ENCODE assay signal across 26 cellular contexts in the genomic region with DNA sequence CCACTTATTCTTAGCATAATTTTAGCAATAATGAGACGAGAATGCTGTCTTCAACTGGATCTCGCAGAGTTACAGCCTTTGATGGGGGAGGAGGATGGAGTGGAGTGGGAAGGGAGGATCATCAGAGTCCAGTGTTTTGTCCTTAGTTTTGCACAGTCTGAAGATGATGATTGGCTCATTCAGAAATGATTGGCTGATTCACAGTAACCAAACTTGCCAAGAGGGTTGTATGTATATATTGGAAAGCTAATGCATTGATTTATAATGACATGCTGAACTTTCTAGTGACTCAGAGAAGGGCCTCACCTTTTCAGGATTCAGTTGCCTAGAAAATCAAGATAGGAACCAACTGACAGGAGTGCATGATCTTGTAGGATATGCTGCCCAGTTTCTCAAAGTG.
DNase-seq lines count a peak whose midpoint lies in the region; ATAC-seq, FAIRE-seq and TF ChIP-seq lines count a peak whose summit lies in the region.
"Had no signal": no experiment of that assay in that cellular context is flagged by ENCODE, and none has a peak within 500 bp of the region (broad histone marks: within the 10 kb centered on the region; RNA-seq: fewer than 3 reads in every experiment).

No MANE protein-coding gene starts in this region.

- CTCF ChIA-PET in IMR-90 (lab: Yijun Ruan, JAX) = no interaction called here

- H3K9ac ChIP-seq in IMR-90 (ENCODE audit: low read depth, low read length) (no peak overlapping the region), astrocyte (ENCODE audit: low read length) (peak overlapping the region; percentile 56)
- H3K9ac ChIP-seq: BLaER1 treated with 17β-estradiol and CSF1 and Interleukin-3, amounts not matched to agents 10 nM and 100 nM had no signal

- peaks cover 6% of the 10 kb centered on the region for H3K9me3 Mint-ChIP-seq in astrocyte (ENCODE audit: unreplicated experiment)
- peaks cover 2% of the 10 kb centered on the region for H3K9me3 Mint-ChIP-seq in osteocyte (ENCODE audit: unreplicated experiment)
- H3K9me3 Mint-ChIP-seq: H9 had no signal

- WGBS in IMR-90 (ENCODE audit: extremely low coverage in 2 of 2, insufficient read length in 1 of 2), 2 experiments = no CpG with 5 or more reads among the region's 2 CpGs

- H4K20me1 ChIP-seq in IMR-90 (ENCODE audit: insufficient read depth, low read length) (no peaks in the 10 kb centered on the region), astrocyte (ENCODE audit: insufficient read depth, low read length) (no peaks in the 10 kb centered on the region)
- H4K20me1 ChIP-seq: BLaER1 treated with 17β-estradiol and CSF1 and Interleukin-3, amounts not matched to agents 10 nM and 100 nM had no signal

- no peak overlapping the region for H2AK9ac ChIP-seq in IMR-90 (replicated peaks; ENCODE audit: low read depth, low read length, poor library complexity)

- H3K4me1 ChIP-seq in ACC112 (ENCODE audit: control insufficient read depth, insufficient read depth, low read length, unreplicated experiment) (peaks cover 48% of the 10 kb centered on the region), IMR-90 (ENCODE audit: control insufficient read depth, insufficient read depth, low read length) (peaks cover 7% of the 10 kb centered on the region), astrocyte (ENCODE audit: insufficient read depth, low read length) (peaks cover 20% of the 10 kb centered on the region)

- no peak for ATAC-seq in IMR-90 (ENCODE audit: low read depth)
- no peak for ATAC-seq in GM21367 (IDR thresholded peaks at IDR 0.05; ENCODE audit: unreplicated experiment)
- no peak for ATAC-seq in GM19324 (IDR thresholded peaks at IDR 0.05; ENCODE audit: low FRiP score, unreplicated experiment)
- ATAC-seq: CD8-positive, alpha-beta T cell; HepG2 had no signal

- TF ChIP-seq CTCF in IMR-90 (conservative IDR thresholded peaks at IDR 0.05; ENCODE audit: low read depth, low read length) = no peak
- no peak for TF ChIP-seq CTCF in astrocyte (IDR thresholded peaks at IDR 0.05; ENCODE audit: insufficient read depth, low read depth, low read length)
- TF ChIP-seq CTCF in osteocyte (IDR thresholded peaks at IDR 0.05) = no peak

- H2AFZ ChIP-seq in ACC112 (ENCODE audit: low read length, unreplicated experiment) (no peak overlapping the region), IMR-90 (replicated peaks; ENCODE audit: low read length, poor library complexity) (no peak overlapping the region), astrocyte (ENCODE audit: low read depth, low read length) (no peak overlapping the region)

- H3K27me3 ChIP-seq in ACC112 (ENCODE audit: insufficient read depth, low read length) (no peaks in the 10 kb centered on the region), IMR-90 (ENCODE audit: control insufficient read depth, insufficient read depth, low read length) (no peaks in the 10 kb centered on the region), astrocyte (ENCODE audit: insufficient read depth, low read length) (no peaks in the 10 kb centered on the region)
- H3K27me3 ChIP-seq: BLaER1 treated with 17β-estradiol and CSF1 and Interleukin-3, amounts not matched to agents 10 nM and 100 nM had no signal

- peak overlapping the region; percentile 30; the same call in 1 of the 2 replicates for H4K5ac ChIP-seq in IMR-90 (ENCODE audit: low read depth, low read length)

- H3K9me1 ChIP-seq in IMR-90 (ENCODE audit: insufficient read depth, low read length) = peaks cover 11% of the 10 kb centered on the region

- H4K91ac ChIP-seq in IMR-90 (ENCODE audit: insufficient read depth, low read depth, low read length) = peak overlapping the region; percentile 58

- H4K8ac ChIP-seq in IMR-90 (ENCODE audit: low read depth in 2 of 2, low read length in 2 of 2) = peak overlapping the region; percentile 6 to 47; a peak in 3 of 4 replicates

- peak overlapping the region; percentile 78 for H3K4ac ChIP-seq in IMR-90 (ENCODE audit: low read depth, low read length)

- peak overlapping the region; percentile 96 for H3K27ac ChIP-seq in ACC112 (ENCODE audit: low read depth, low read length)
- no peak overlapping the region; the same call in 1 of the 2 replicates for H3K27ac ChIP-seq in IMR-90 (ENCODE audit: insufficient read depth, low read length)
- peak overlapping the region; percentile 88 for H3K27ac ChIP-seq in astrocyte (ENCODE audit: low read depth, low read length)
- H3K27ac ChIP-seq: BLaER1 treated with 17β-estradiol and CSF1 and Interleukin-3, amounts not matched to agents 10 nM and 100 nM; HL-60 had no signal

- peak overlapping the region; percentile 99 for H2BK15ac ChIP-seq in IMR-90 (ENCODE audit: low read depth, low read length)

- H3K4me3 ChIP-seq in ACC112 (ENCODE audit: low read depth, low read length) (no peak overlapping the region), IMR-90 (ENCODE audit: insufficient read depth, low read depth, low read length) (no peak overlapping the region), astrocyte (ENCODE audit: insufficient read depth, low read depth, low read length) (no peak overlapping the region)
- H3K4me3 ChIP-seq: BLaER1 treated with 17β-estradiol and CSF1 and Interleukin-3, amounts not matched to agents 10 nM and 100 nM had no signal

- no peaks in the 10 kb centered on the region; a peak in 1 of 4 replicates for H3K79me1 ChIP-seq in IMR-90 (ENCODE audit: low read depth in 1 of 2, low read length in 2 of 2)

- peak overlapping the region; percentile 86 for H2AK5ac ChIP-seq in IMR-90 (ENCODE audit: low read depth, low read length)

- H3K36me3 Mint-ChIP-seq in astrocyte (ENCODE audit: low read depth, unreplicated experiment) (no peaks in the 10 kb centered on the region), osteocyte (ENCODE audit: unreplicated experiment) (no peaks in the 10 kb centered on the region)
- H3K36me3 Mint-ChIP-seq: CD8-positive, alpha-beta T cell had no signal

- H3K36me3 ChIP-seq in ACC112 (ENCODE audit: insufficient read depth, low read length) (no peaks in the 10 kb centered on the region), IMR-90 (ENCODE audit: control insufficient read depth, insufficient read depth, low read length) (no peaks in the 10 kb centered on the region), astrocyte (ENCODE audit: insufficient read depth, low read length) (no peaks in the 10 kb centered on the region)
- H3K36me3 ChIP-seq: BLaER1 treated with 17β-estradiol and CSF1 and Interleukin-3, amounts not matched to agents 10 nM and 100 nM had no signal

- POLR2A ChIA-PET in IMR-90 (lab: Charles Lee; ENCODE audit: unreplicated experiment) = no interaction called here

- peak overlapping the region; percentile 82; the same call in 1 of the 2 replicates for H3K14ac ChIP-seq in IMR-90 (replicated peaks; ENCODE audit: low read depth, low read length)

- H3K9me3 ChIP-seq in IMR-90 (ENCODE audit: control insufficient read depth, insufficient read depth, low read length) (no peaks in the 10 kb centered on the region), astrocyte (ENCODE audit: insufficient read depth, low read depth, low read length) (no peaks in the 10 kb centered on the region)

- H3K79me2 ChIP-seq in ACC112 (ENCODE audit: control insufficient read depth, insufficient read depth, low read length, unreplicated experiment) (no peaks in the 10 kb centered on the region), astrocyte (ENCODE audit: insufficient read depth, low read length) (no peaks in the 10 kb centered on the region)

- TF ChIP-seq RAD21 in IMR-90 (IDR thresholded peaks at IDR 0.05; ENCODE audit: low read length) = no peak

- H3K4me1 Mint-ChIP-seq in astrocyte (ENCODE audit: low read depth, unreplicated experiment) (peaks cover 25% of the 10 kb centered on the region), osteocyte (ENCODE audit: unreplicated experiment) (peaks cover 23% of the 10 kb centered on the region)

- peak overlapping the region; percentile 91 for H2BK120ac ChIP-seq in IMR-90 (ENCODE audit: low read depth, low read length)

- H3K27me3 Mint-ChIP-seq in astrocyte (ENCODE audit: low read depth, unreplicated experiment) = no peaks in the 10 kb centered on the region
- no peaks in the 10 kb centered on the region for H3K27me3 Mint-ChIP-seq in osteocyte (ENCODE audit: unreplicated experiment)

- H2BK5ac ChIP-seq in IMR-90 (ENCODE audit: low read depth, low read length, poor library complexity, severe bottlenecking) = peak overlapping the region; percentile 88

- intact Hi-C loops in IMR-90 (cut with micrococcal nuclease) = no loop called here

- dilution Hi-C loops in IMR-90 (cut with HindIII; ENCODE audit: low sequenced_read_pairs, unreplicated experiment) = no loop called here

- peak overlapping the region; percentile 90 for H2BK20ac ChIP-seq in IMR-90 (ENCODE audit: low read depth, low read length)

- no peak overlapping the region for H3K23ac ChIP-seq in IMR-90 (ENCODE audit: low read depth, low read length)

- peak; percentile 49 for FAIRE-seq in astrocyte (lab: Jason Lieb, UNC)
- FAIRE-seq: GM12892, HepG2 had no signal

- H3K56ac ChIP-seq in IMR-90 (ENCODE audit: extremely low read depth, insufficient read depth, low read length) = no peak overlapping the region

- in situ Hi-C loops in IMR-90 (cut with MboI; ENCODE audit: low sequenced_read_pairs) = no loop called here

- H3K27ac Mint-ChIP-seq in astrocyte (ENCODE audit: unreplicated experiment) (peak overlapping the region; percentile 81), osteocyte (ENCODE audit: unreplicated experiment) (peak overlapping the region; percentile 58)
- H3K27ac Mint-ChIP-seq: CD8-positive, alpha-beta T cell; H9 had no signal

- H3K18ac ChIP-seq in IMR-90 (ENCODE audit: low read depth, low read length) = peak overlapping the region; percentile 73; the same call in 1 of the 2 replicates

- no peak for TF ChIP-seq POLR2A in IMR-90 (IDR thresholded peaks at IDR 0.05; ENCODE audit: low read depth, low read length)

- H3K4me3 Mint-ChIP-seq in astrocyte (ENCODE audit: unreplicated experiment) = no peak overlapping the region
- no peak overlapping the region for H3K4me3 Mint-ChIP-seq in osteocyte (ENCODE audit: unreplicated experiment)
- H3K4me3 Mint-ChIP-seq: CD8-positive, alpha-beta T cell; H9 had no signal

- DNase-seq in IMR-90 (peak; percentile 68), astrocyte (ENCODE audit: low read depth) (no peak), osteocyte (ENCODE audit: extremely low spot score, unreplicated experiment) (no peak), epidermal melanocyte (ENCODE audit: insufficient read length, low spot score) (no peak), NCI-H774 (lab: John Stamatoyannopoulos, UW) (no peak)
- DNase-seq: ACHN; CD8-positive, alpha-beta T cell; DND-41; H9; KBM-7; NCI-H1092; NCI-H1436 treated with DMSO at 0.1 percent for 48 hours; NCI-H1930; NCI-H2227 treated with DMSO at 0.1 percent for 48 hours; NCI-H510A; NCI-H82; RPMI8226; SHP77 treated with DMSO at 0.1 percent for 48 hours; T-helper 1 cell had no signal

- H3K4me2 ChIP-seq in IMR-90 (ENCODE audit: low read depth, low read length) (no peak overlapping the region), astrocyte (ENCODE audit: low read length) (no peak overlapping the region)
- H3K4me2 ChIP-seq: BLaER1 treated with 17β-estradiol and CSF1 and Interleukin-3, amounts not matched to agents 10 nM and 100 nM had no signal

- no TSS peak for BruUV-seq in IMR-90 (replicated peaks; lab: Mats Ljungman, UMichigan)

TF ChIP-seq in IMR-90, 13 proteins besides CTCF, POLR2A, EP300 and RAD21 (continues in another document):
- TF ChIP-seq CEBPB (IDR thresholded peaks at IDR 0.05; ENCODE audit: low read depth, low read length) = no peak
- TF ChIP-seq BHLHE40 (IDR thresholded peaks at IDR 0.05; ENCODE audit: low read depth, low read length) = no peak
- TF ChIP-seq NFE2L2 (IDR thresholded peaks at IDR 0.05; ENCODE audit: low read depth, low read length) = no peak
- no peak for TF ChIP-seq RFX5 (IDR thresholded peaks at IDR 0.05; ENCODE audit: low read depth, low read length)
